35 cellular contexts compared by ENCODE assay signal in genomic region chr17:10527419-10527818, GRCh38. TPM values are rescaled to one million over a fixed set of nuclear protein-coding genes. Genes with fewer than 3 reads are reported as not detected.
"Had no signal": no experiment of that assay in that cellular context is flagged by ENCODE, and none has a peak within 500 bp of the region (broad histone marks: within the 10 kb centered on the region; RNA-seq: fewer than 3 reads in every experiment).

No MANE protein-coding gene starts in this region.

- H3K4me3 Mint-ChIP-seq: naive thymus-derived CD4-positive, alpha-beta T cell; natural killer cell; nephron; neural progenitor cell; stimulated activated memory B cell treated with anti-CD40 and anti-IgM and Interleukin-4, amounts not matched to agents 10 μg/mL and 1 μg/mL and 100 μg/mL, for 72 hours; stimulated activated naive CD8-positive, alpha-beta T cell treated with anti-CD3 and anti-CD28 coated beads, Interleukin-15, amount 100 ng/mL, for 72 hours had no signal

- H3K27me3 ChIP-seq: neural progenitor cell, sigmoid colon, spleen, suprapubic skin, thyroid gland, tibial nerve, upper lobe of left lung, vagina had no signal

- H3K27me3 Mint-ChIP-seq: stimulated activated memory B cell treated with anti-CD40 and anti-IgM and Interleukin-4, amounts not matched to agents 10 μg/mL and 1 μg/mL and 100 μg/mL, for 72 hours had no signal

- H3K4me1 ChIP-seq: neural progenitor cell, pancreas, prostate gland, right lobe of liver, sigmoid colon, spleen, suprapubic skin, thyroid gland, tibial nerve, upper lobe of left lung, vagina had no signal

- H3K27ac ChIP-seq: neural progenitor cell, pancreas, prostate gland, right lobe of liver, sigmoid colon, skin epidermis, spleen, suprapubic skin, thoracic aorta, thyroid gland, tibial nerve, upper lobe of left lung, vagina had no signal

- H3K36me3 ChIP-seq: neural progenitor cell, pancreas, prostate gland, right lobe of liver, sigmoid colon, spleen, suprapubic skin, thoracic aorta, thyroid gland, tibial nerve, upper lobe of left lung, vagina had no signal

- H3K27ac Mint-ChIP-seq: naive thymus-derived CD4-positive, alpha-beta T cell; natural killer cell; nephron; neural progenitor cell; stimulated activated memory B cell treated with anti-CD40 and anti-IgM and Interleukin-4, amounts not matched to agents 10 μg/mL and 1 μg/mL and 100 μg/mL, for 72 hours; stimulated activated naive CD8-positive, alpha-beta T cell treated with anti-CD3 and anti-CD28 coated beads, Interleukin-15, amount 100 ng/mL, for 72 hours had no signal

- H3K9me3 Mint-ChIP-seq: natural killer cell; neural progenitor cell; stimulated activated naive CD8-positive, alpha-beta T cell treated with anti-CD3 and anti-CD28 coated beads, Interleukin-15, amount 100 ng/mL, for 72 hours had no signal

- DNase-seq: naive thymus-derived CD4-positive, alpha-beta T cell; natural killer cell; occipital lobe; pancreas; right cardiac atrium; right lobe of liver; sigmoid colon; spleen; stimulated activated CD4-positive, alpha-beta T cell treated with anti-CD3 and anti-CD28 coated beads, Interleukin-12 subunit alpha, Interleukin-12 subunit beta, amount 100 ng/mL, for 4 hours; stimulated activated CD4-positive, alpha-beta T cell treated with anti-CD3 and anti-CD28 coated beads, Interleukin-1b, Interleukin-23, amount 100 ng/mL, for 48 hours; stimulated activated CD4-positive, alpha-beta T cell treated with anti-CD3 and anti-CD28 coated beads, Interleukin-4, amount 100 ng/mL, for 1 hour; stimulated activated CD4-positive, alpha-beta T cell treated with anti-CD3 and anti-CD28 coated beads, Interleukin-4, amount 100 ng/mL, for 4 hours; stimulated activated CD8-positive, alpha-beta memory T cell treated with anti-CD3 and anti-CD28 coated beads, Interleukin-4, amount 100 ng/mL, for 48 hours; stimulated activated naive CD4-positive, alpha-beta T cell; stimulated activated naive CD8-positive, alpha-beta T cell treated with anti-CD3 and anti-CD28 coated beads, Interleukin-15, amount 100 ng/mL, for 72 hours; stimulated activated naive CD8-positive, alpha-beta T cell treated with anti-CD3 and anti-CD28 coated beads, Interleukin-15, Interleukin-2, amounts not matched to agents 100 U/mL and 50 U/mL, for 24 hours; substantia nigra; thyroid gland; trophoblast cell; upper lobe of left lung had no signal

- H3K9me3 ChIP-seq: pancreas, prostate gland, sigmoid colon, suprapubic skin, thoracic aorta, thyroid gland, upper lobe of left lung, vagina had no signal

- H3K4me1 Mint-ChIP-seq: naive thymus-derived CD4-positive, alpha-beta T cell; natural killer cell; nephron; neural progenitor cell; stimulated activated memory B cell treated with anti-CD40 and anti-IgM and Interleukin-4, amounts not matched to agents 10 μg/mL and 1 μg/mL and 100 μg/mL, for 72 hours; stimulated activated naive CD8-positive, alpha-beta T cell treated with anti-CD3 and anti-CD28 coated beads, Interleukin-15, amount 100 ng/mL, for 72 hours had no signal

- H3K36me3 Mint-ChIP-seq: natural killer cell; neural progenitor cell; stimulated activated memory B cell treated with anti-CD40 and anti-IgM and Interleukin-4, amounts not matched to agents 10 μg/mL and 1 μg/mL and 100 μg/mL, for 72 hours had no signal

- H3K4me3 ChIP-seq: neural progenitor cell, pancreas, prostate gland, right lobe of liver, sigmoid colon, skin epidermis, smooth muscle cell, spleen, suprapubic skin, thoracic aorta, thyroid gland, tibial nerve, upper lobe of left lung, vagina had no signal

- ATAC-seq: naive thymus-derived CD4-positive, alpha-beta T cell; natural killer cell; pancreas; right cardiac atrium; right lobe of liver; stimulated activated memory B cell treated with anti-CD40 and anti-IgM and Interleukin-4, amounts not matched to agents 10 μg/mL and 1 μg/mL and 100 μg/mL, for 72 hours; stimulated activated naive CD8-positive, alpha-beta T cell treated with anti-CD3 and anti-CD28 coated beads, Interleukin-15, amount 100 ng/mL, for 72 hours; stimulated activated naive CD8-positive, alpha-beta T cell treated with anti-CD3 and anti-CD28 coated beads, Interleukin-15, Interleukin-2, amounts not matched to agents 100 U/mL and 50 U/mL, for 24 hours had no signal

RNA-seq across cellular contexts. Expression of gene MYH1, which starts 9.1 kb away (rescaled TPM):
- total RNA-seq: naive thymus-derived CD4-positive, alpha-beta T cell; natural killer cell; occipital lobe; osteoblast; pancreas; renal cortical epithelial cell; smooth muscle cell; suprapubic skin; thoracic aorta; vagina had no signal
- polyA plus RNA-seq: naive thymus-derived CD4-positive, alpha-beta T cell; neural cell; right cardiac atrium; smooth muscle cell had no signal

RNA-seq across cellular contexts. Expression of gene MYH2, which starts 22.0 kb away (rescaled TPM):
- total RNA-seq: naive thymus-derived CD4-positive, alpha-beta T cell; natural killer cell; osteoblast; pancreas; renal cortical epithelial cell; smooth muscle cell; spleen; suprapubic skin; thyroid gland; tibial nerve; vagina had no signal
- polyA plus RNA-seq: naive thymus-derived CD4-positive, alpha-beta T cell; right cardiac atrium; smooth muscle cell had no signal

RNA-seq across cellular contexts. Expression of gene MYH4, which starts 58.1 kb away (rescaled TPM):
- total RNA-seq: naive thymus-derived CD4-positive, alpha-beta T cell; natural killer cell; occipital lobe; osteoblast; pancreas; posterior vena cava; prostate gland; renal cortical epithelial cell; sigmoid colon; smooth muscle cell; spleen; suprapubic skin; thoracic aorta; thyroid gland; tibial nerve; upper lobe of left lung; ureter; vagina had no signal
- polyA plus RNA-seq: naive thymus-derived CD4-positive, alpha-beta T cell; neural cell; pancreas; right cardiac atrium; smooth muscle cell; spleen had no signal
